ENCODE assay signal across 24 cellular contexts in the genomic region with DNA sequence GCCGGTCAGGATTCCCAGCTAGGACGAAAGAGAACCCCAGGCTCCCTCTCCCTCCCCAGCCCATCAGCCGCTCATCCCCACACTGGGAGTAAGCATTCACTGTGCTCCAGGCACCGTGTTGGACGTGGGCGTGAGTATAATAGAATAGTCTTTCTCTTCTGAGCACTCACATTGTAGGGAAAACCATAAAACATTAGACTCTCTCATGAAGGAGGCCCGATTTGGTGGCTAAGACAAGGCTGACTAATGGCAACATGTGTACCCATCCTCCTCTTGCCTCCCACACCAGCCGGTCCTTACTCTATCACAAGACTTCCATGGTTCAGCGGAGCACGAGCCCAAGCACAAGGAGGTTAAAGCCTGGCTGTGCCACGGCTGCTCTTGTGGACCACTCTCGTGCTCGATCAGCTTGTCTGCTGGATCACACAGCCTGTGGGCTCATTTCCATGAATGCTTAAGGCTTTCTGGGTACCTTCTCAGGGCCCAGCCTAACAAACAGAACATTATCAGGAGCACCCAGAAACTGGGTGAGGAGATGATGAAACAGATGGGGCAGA.
DNase-seq lines count a peak whose midpoint lies in the region; ATAC-seq, FAIRE-seq and TF ChIP-seq lines count a peak whose summit lies in the region.
"Had no signal": no experiment of that assay in that cellular context is flagged by ENCODE, and none has a peak within 500 bp of the region (broad histone marks: within the 10 kb centered on the region; RNA-seq: fewer than 3 reads in every experiment).

No MANE protein-coding gene starts in this region.

- no peaks in the 10 kb centered on the region for H3K9me3 Mint-ChIP-seq in activated CD4-positive, alpha-beta T cell treated with anti-CD3 and anti-CD28 coated beads, Interleukin-2, amount 10 ng/mL, durations not matched to agents 24 days and 14 days
- H3K9me3 Mint-ChIP-seq: GM23338 had no signal

- H3K27ac ChIP-seq in kidney (ENCODE audit: low read depth in 2 of 2, low read length in 2 of 2) = no peak overlapping the region
- H3K27ac ChIP-seq: 22Rv1, A549 had no signal

- ATAC-seq in sciatic nerve = peak; percentile 57
- ATAC-seq in GM21423 (IDR thresholded peaks at IDR 0.05; ENCODE audit: unreplicated experiment) = no peak
- ATAC-seq: A549, GM23338, K562 had no signal

- no peaks in the 10 kb centered on the region for H3K4me1 ChIP-seq in kidney (ENCODE audit: control insufficient read depth in 1 of 2, insufficient read depth in 1 of 2, low read depth in 1 of 2, low read length in 2 of 2)
- H3K4me1 ChIP-seq: A549, Caco-2 had no signal

- no peaks in the 10 kb centered on the region for H3K36me3 ChIP-seq in kidney (ENCODE audit: control insufficient read depth in 1 of 2, insufficient read depth in 2 of 2, low read length in 2 of 2)

- H3K9me3 ChIP-seq in kidney (ENCODE audit: control insufficient read depth in 1 of 2, low read length in 2 of 2) = no peaks in the 10 kb centered on the region
- H3K9me3 ChIP-seq: A549, Caco-2 had no signal

- intact Hi-C loops in activated CD4-positive, alpha-beta T cell treated with anti-CD3 and anti-CD28 coated beads, Interleukin-2, amount 10 ng/mL, durations not matched to agents 24 days and 14 days (cut with micrococcal nuclease) = no loop called here
- intact Hi-C loops in kidney (cut with DNase I) (no loop called here), sciatic nerve (cut with DNase I) (no loop called here)

- H3K4me3 Mint-ChIP-seq in activated CD4-positive, alpha-beta T cell treated with anti-CD3 and anti-CD28 coated beads, Interleukin-2, amount 10 ng/mL, durations not matched to agents 24 days and 14 days = no peak overlapping the region
- H3K4me3 Mint-ChIP-seq: CD4-positive, CD25-positive, alpha-beta regulatory T cell; CD8-positive, alpha-beta memory T cell; GM23338 had no signal

- H3K4me1 Mint-ChIP-seq in activated CD4-positive, alpha-beta T cell treated with anti-CD3 and anti-CD28 coated beads, Interleukin-2, amount 10 ng/mL, durations not matched to agents 24 days and 14 days = no peaks in the 10 kb centered on the region
- H3K4me1 Mint-ChIP-seq: CD4-positive, CD25-positive, alpha-beta regulatory T cell; CD8-positive, alpha-beta memory T cell; GM23338 had no signal

- DNase-seq in activated CD4-positive, alpha-beta T cell treated with anti-CD3 and anti-CD28 coated beads, Interleukin-2, amount 10 ng/mL, durations not matched to agents 24 days and 14 days = peak; percentile 17
- DNase-seq in activated CD4-positive, alpha-beta T cell treated with anti-CD3 and anti-CD28 coated beads, Interleukin-2, amount 50 U/mL, for 48 hours = no peak
- peak; percentile 50 for DNase-seq in kidney
- DNase-seq in sciatic nerve (ENCODE audit: low spot score) = no peak
- DNase-seq in ureter (ENCODE audit: low spot score) = no peak
- DNase-seq in DMS153 treated with DMSO at 0.1 percent for 48 hours (lab: John Stamatoyannopoulos, UW; ENCODE audit: unreplicated experiment) = no peak
- DNase-seq: C1 segment of cervical spinal cord; Caco-2; CD4-positive, CD25-positive, alpha-beta regulatory T cell; CD8-positive, alpha-beta memory T cell; DMS79; GDM1; HCEC 1CT; IMR-90 had no signal

- no peak for TF ChIP-seq CTCF in kidney (IDR thresholded peaks at IDR 0.05; ENCODE audit: borderline replicate concordance, extremely low read depth, insufficient read depth)

- no peaks in the 10 kb centered on the region for H3K27me3 Mint-ChIP-seq in activated CD4-positive, alpha-beta T cell treated with anti-CD3 and anti-CD28 coated beads, Interleukin-2, amount 10 ng/mL, durations not matched to agents 24 days and 14 days
- H3K27me3 Mint-ChIP-seq: CD4-positive, CD25-positive, alpha-beta regulatory T cell; CD8-positive, alpha-beta memory T cell had no signal

- no peak for FAIRE-seq in kidney (lab: Jason Lieb, UNC)
- FAIRE-seq: A549, D721Med, GM12892, GM18507, H54, HTR-8/SVneo, K562 had no signal

- no peaks in the 10 kb centered on the region for H3K36me3 Mint-ChIP-seq in activated CD4-positive, alpha-beta T cell treated with anti-CD3 and anti-CD28 coated beads, Interleukin-2, amount 10 ng/mL, durations not matched to agents 24 days and 14 days (ENCODE audit: low read depth)
- H3K36me3 Mint-ChIP-seq: CD4-positive, CD25-positive, alpha-beta regulatory T cell; CD8-positive, alpha-beta memory T cell had no signal

- no peak overlapping the region for H3K27ac Mint-ChIP-seq in activated CD4-positive, alpha-beta T cell treated with anti-CD3 and anti-CD28 coated beads, Interleukin-2, amount 10 ng/mL, durations not matched to agents 24 days and 14 days
- H3K27ac Mint-ChIP-seq: CD4-positive, CD25-positive, alpha-beta regulatory T cell; CD8-positive, alpha-beta memory T cell; GM23338 had no signal

- H3K4me3 ChIP-seq in kidney (ENCODE audit: low read length in 2 of 2) = no peak overlapping the region
- H3K4me3 ChIP-seq: A549, GM23338, K562 had no signal

- H3K9ac ChIP-seq in kidney (ENCODE audit: low read length in 2 of 2) = no peak overlapping the region

Comparison
In these comparisons a context has a peak if more than half of its experiments do, and no peak if none do; other contexts are left out.
1. DNase-seq: peak in activated CD4-positive, alpha-beta T cell treated with anti-CD3 and anti-CD28 coated beads, Interleukin-2, amount 10 ng/mL, durations not matched to agents 24 days and 14 days (single experiment) and kidney (single experiment); none in activated CD4-positive, alpha-beta T cell treated with anti-CD3 and anti-CD28 coated beads, Interleukin-2, amount 50 U/mL, for 48 hours (0 of 2), sciatic nerve (single experiment), ureter (single experiment) and DMS153 treated with DMSO at 0.1 percent for 48 hours (single experiment).